8 cellular contexts compared by ENCODE assay signal in the genomic region with DNA sequence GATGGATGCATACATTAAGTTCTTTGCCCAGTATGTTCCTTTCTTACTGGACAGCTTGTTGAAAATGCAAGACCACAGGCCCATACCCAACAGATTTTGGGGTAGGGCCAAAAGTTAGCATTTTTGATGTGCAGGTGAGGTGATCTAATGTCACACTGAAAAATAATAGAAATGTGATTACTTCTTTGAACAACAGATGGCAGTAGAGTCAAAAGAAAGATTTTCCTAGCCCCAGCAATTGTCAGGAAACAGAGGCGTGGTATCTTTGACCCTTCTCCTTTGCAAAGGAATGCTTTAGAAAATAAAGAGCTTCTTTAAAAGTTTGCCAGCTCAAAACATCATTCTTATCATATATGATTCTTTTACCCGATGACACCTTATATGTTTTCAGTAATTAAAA.
DNase-seq lines count a peak whose midpoint lies in the region; ATAC-seq and TF ChIP-seq lines count a peak whose summit lies in the region.

No MANE protein-coding gene starts in this region.

- no peaks in the 10 kb centered on the region for H3K9me3 ChIP-seq in Panc1 (ENCODE audit: control insufficient read depth, insufficient read depth, low read depth, low read length)

- ATAC-seq in GM18909 (IDR thresholded peaks at IDR 0.05; ENCODE audit: poor library complexity, unreplicated experiment) (peak; percentile 67), HG03571 (IDR thresholded peaks at IDR 0.05; ENCODE audit: unreplicated experiment) (peak; percentile 74), Panc1 (no peak), HG03521 (IDR thresholded peaks at IDR 0.05; ENCODE audit: unreplicated experiment) (no peak)

- in situ Hi-C loops in Panc1 (cut with HindIII; ENCODE audit: low pct_unique_long_range_greater_than_20kb, low sequenced_read_pairs), result no loop called here

- no peak for DNase-seq in Panc1 (ENCODE audit: low read depth, low spot score)
- DNase-seq in fibroblast of peridontal ligament (ENCODE audit: extremely low read depth), result peak; percentile 60
- peak; percentile 43 for DNase-seq in pons (ENCODE audit: low spot score)
- DNase-seq in activated effector memory CD4-positive, alpha-beta T cell treated with anti-CD3 and anti-CD28 coated beads, Interleukin-2, amount 50 U/mL, for 16 hours, result no peak

- intact Hi-C loops in Panc1 (cut with micrococcal nuclease; ENCODE audit: unreplicated experiment), result loop anchor here (10.0 kb wide), 1 partner anchor 1594 kb away; no protein-coding TSS in a partner anchor

- H3K4me3 ChIP-seq in Panc1 (ENCODE audit: low read depth in 2 of 2, low read length in 2 of 2), result no peak overlapping the region

- POLR2A ChIA-PET in Panc1 (lab: Charles Lee), result no interaction called here

- H3K27ac ChIP-seq in C4-2B (no peak overlapping the region), Panc1 (ENCODE audit: low read length) (no peak overlapping the region)

- CTCF ChIA-PET in Panc1 (lab: Charles Lee), result no interaction called here

- BruUV-seq in Panc1 (replicated peaks; lab: Mats Ljungman, UMichigan), result no TSS peak

- H3K36me3 ChIP-seq in Panc1 (ENCODE audit: control insufficient read depth, insufficient read depth, low read length), result no peaks in the 10 kb centered on the region

- TF ChIP-seq CTCF in C4-2B (conservative IDR thresholded peaks at IDR 0.05) (peak; percentile 64), Panc1 (IDR thresholded peaks at IDR 0.05) (peak; percentile 35; the same call in 1 of the 2 replicates)

- H3K27me3 ChIP-seq in Panc1 (ENCODE audit: control insufficient read depth, insufficient read depth, low read length), result no peaks in the 10 kb centered on the region

- no peaks in the 10 kb centered on the region for H3K4me1 ChIP-seq in Panc1 (ENCODE audit: control insufficient read depth, insufficient read depth, low read length)

Comparison
In these comparisons a context has a peak if more than half of its experiments do, and no peak if none do; other contexts are left out.
1. ATAC-seq: peak in GM18909 (single experiment) and HG03571 (single experiment); none in Panc1 (single experiment) and HG03521 (single experiment).
2. DNase-seq: peak in fibroblast of peridontal ligament (single experiment) and pons (single experiment); none in Panc1 (single experiment) and activated effector memory CD4-positive, alpha-beta T cell treated with anti-CD3 and anti-CD28 coated beads, Interleukin-2, amount 50 U/mL, for 16 hours (single experiment).